Comparison of ENCODE assay signal across 23 cellular contexts in the genomic region with DNA sequence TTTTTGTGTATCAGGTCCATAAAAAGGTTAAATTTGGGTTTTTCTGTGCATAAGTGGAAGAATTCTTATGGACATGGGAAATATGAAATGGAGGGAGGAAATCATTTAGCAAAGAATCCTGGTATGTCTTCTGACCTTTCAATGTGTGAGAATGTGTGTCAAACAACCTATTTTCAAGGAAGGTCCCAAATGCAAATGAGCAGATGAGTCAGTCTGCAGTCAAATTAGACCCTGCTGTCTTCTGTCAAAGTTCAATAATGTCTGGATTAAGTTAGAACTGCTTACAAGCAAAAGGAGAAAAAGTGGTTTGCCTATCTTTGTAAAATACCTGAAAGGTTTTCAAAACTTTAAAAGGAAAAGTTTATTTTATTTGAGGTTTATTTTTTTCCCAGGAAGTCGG. TPM values are rescaled to one million over a fixed set of nuclear protein-coding genes. Genes with fewer than 3 reads are reported as not detected.
DNase-seq lines count a peak whose midpoint lies in the region; ATAC-seq lines count a peak whose summit lies in the region.
"Had no signal": no experiment of that assay in that cellular context is flagged by ENCODE, and none has a peak within 500 bp of the region (broad histone marks: within the 10 kb centered on the region; RNA-seq: fewer than 3 reads in every experiment).

No MANE protein-coding gene starts in this region.

- POLR2A ChIA-PET in naive thymus-derived CD4-positive, alpha-beta T cell (lab: Charles Lee) = no interaction called here

- H3K4me2 ChIP-seq in GM23248 (ENCODE audit: unreplicated experiment) = peak overlapping the region; percentile 51

- no peaks in the 10 kb centered on the region for H4K20me1 ChIP-seq in GM23248 (ENCODE audit: insufficient read depth)

- WGBS in GM23248 (ENCODE audit: low coverage in 1 of 2, low lambda C conversion rate in 2 of 2, missing lambda C conversion rate in 2 of 2), 2 experiments = 21 to 22% methylated on average over 1 of the region's 1 CpG

- intact Hi-C loops in naive thymus-derived CD4-positive, alpha-beta T cell (cut with micrococcal nuclease) = no loop called here

- no peaks in the 10 kb centered on the region for H3K9me3 ChIP-seq in GM23248 (ENCODE audit: low read depth)
- no peaks in the 10 kb centered on the region for H3K9me3 ChIP-seq in naive thymus-derived CD4-positive, alpha-beta T cell (ENCODE audit: control insufficient read depth in 2 of 3, low read length in 3 of 3)

- peaks cover 78% of the 10 kb centered on the region for H3K4me1 ChIP-seq in ACC112 (ENCODE audit: control insufficient read depth, insufficient read depth, low read length, unreplicated experiment)
- peaks cover 97% of the 10 kb centered on the region for H3K4me1 ChIP-seq in GM23248 (ENCODE audit: insufficient read depth)
- no peaks in the 10 kb centered on the region for H3K4me1 ChIP-seq in naive thymus-derived CD4-positive, alpha-beta T cell (ENCODE audit: control insufficient read depth in 2 of 2, insufficient read depth in 2 of 2, low read length in 2 of 2)

- H3K4me1 Mint-ChIP-seq in naive thymus-derived CD4-positive, alpha-beta T cell = no peaks in the 10 kb centered on the region

- ATAC-seq in naive thymus-derived CD4-positive, alpha-beta T cell = no peak
- ATAC-seq: CD8-positive, alpha-beta T cell; Panc1 had no signal

- peak; percentile 42 for DNase-seq in GM23248
- peak; percentile 15 for DNase-seq in NCI-H526 treated with DMSO at 0.1 percent for 48 hours (lab: John Stamatoyannopoulos, UW)
- DNase-seq in fibroblast of peridontal ligament (ENCODE audit: extremely low read depth) = peak; percentile 23
- no peak for DNase-seq in activated CD8-positive, alpha-beta memory T cell treated with anti-CD3 and anti-CD28 coated beads, Interleukin-2, amount 50 U/mL, for 48 hours
- DNase-seq in naive thymus-derived CD4-positive, alpha-beta T cell = no peak
- DNase-seq in COLO668 (lab: John Stamatoyannopoulos, UW; ENCODE audit: unreplicated experiment) = no peak
- DNase-seq in ACHN = no peak
- DNase-seq: AML-193; C1 segment of cervical spinal cord; Calu3; CD8-positive, alpha-beta T cell; DMS53; H7; KG1; NCI-H1092 treated with DMSO at 0.1 percent for 48 hours; NCI-H1436 treated with DMSO at 0.1 percent for 48 hours; NCI-H2029; NCI-H2227 treated with DMSO at 0.1 percent for 48 hours; NCI-H510A; NCI-H82; SIG-M5 had no signal

- H3K79me2 ChIP-seq in ACC112 (ENCODE audit: control insufficient read depth, insufficient read depth, low read length, unreplicated experiment) (peaks cover 91% of the 10 kb centered on the region), GM23248 (ENCODE audit: insufficient read depth) (peaks cover 97% of the 10 kb centered on the region)

- H2AFZ ChIP-seq in ACC112 (ENCODE audit: low read length, unreplicated experiment) (no peak overlapping the region), GM23248 (no peak overlapping the region)

- CTCF ChIA-PET in naive thymus-derived CD4-positive, alpha-beta T cell (lab: Charles Lee) = no interaction called here

- H3F3A ChIP-seq in GM23248 (ENCODE audit: insufficient read depth) = peaks cover 100% of the 10 kb centered on the region

- H3K9me3 Mint-ChIP-seq in naive thymus-derived CD4-positive, alpha-beta T cell = no peaks in the 10 kb centered on the region
- H3K9me3 Mint-ChIP-seq: CD8-positive, alpha-beta T cell had no signal

- H3K27me3 Mint-ChIP-seq in naive thymus-derived CD4-positive, alpha-beta T cell = peaks cover 0 to 12% (median 4%) of the 10 kb centered on the region in 5 donors

- no peaks in the 10 kb centered on the region for H3K9me2 ChIP-seq in GM23248 (ENCODE audit: insufficient read depth)

- no peak overlapping the region for H3K27ac Mint-ChIP-seq in naive thymus-derived CD4-positive, alpha-beta T cell
- H3K27ac Mint-ChIP-seq: CD8-positive, alpha-beta T cell had no signal

- H3K4me3 Mint-ChIP-seq in naive thymus-derived CD4-positive, alpha-beta T cell = no peak overlapping the region
- H3K4me3 Mint-ChIP-seq: CD8-positive, alpha-beta T cell had no signal

- H3K36me3 ChIP-seq in ACC112 (ENCODE audit: insufficient read depth, low read length) (peaks cover 17% of the 10 kb centered on the region), GM23248 (ENCODE audit: low read depth) (peaks cover 26% of the 10 kb centered on the region)
- no peaks in the 10 kb centered on the region for H3K36me3 ChIP-seq in naive thymus-derived CD4-positive, alpha-beta T cell (ENCODE audit: control insufficient read depth in 2 of 3, insufficient read depth in 3 of 3, low read length in 3 of 3)

- H3K27ac ChIP-seq in ACC112 (ENCODE audit: low read depth, low read length) (0 out of 2 replicates have a peak overlapping the region, but pooled peaks have one; percentile 1), GM23248 (peak overlapping the region; percentile 86)
- H3K27ac ChIP-seq in naive thymus-derived CD4-positive, alpha-beta T cell (ENCODE audit: low read depth, low read length) = no peak overlapping the region

- in situ Hi-C loops in GM23248 (cut with MboI) (loop anchor here (25.0 kb wide), 2 partner anchors 93 to 268 kb away; no protein-coding TSS in a partner anchor), ACHN (cut with HindIII; ENCODE audit: low pct_ligation_motif_present, low pct_unique_long_range_greater_than_20kb, low sequenced_read_pairs) (no loop called here)

- peak overlapping the region; percentile 38 for H3K9ac ChIP-seq in GM23248

- H3K36me3 Mint-ChIP-seq in naive thymus-derived CD4-positive, alpha-beta T cell = no peaks in the 10 kb centered on the region
- H3K36me3 Mint-ChIP-seq: CD8-positive, alpha-beta T cell had no signal

- H3K27me3 ChIP-seq in ACC112 (ENCODE audit: insufficient read depth, low read length) = no peaks in the 10 kb centered on the region
- H3K27me3 ChIP-seq in GM23248 (replicated peaks; ENCODE audit: insufficient read depth) = no peaks in the 10 kb centered on the region
- H3K27me3 ChIP-seq in naive thymus-derived CD4-positive, alpha-beta T cell (ENCODE audit: control insufficient read depth in 2 of 2, insufficient read depth in 2 of 2, low read length in 2 of 2) = no peaks in the 10 kb centered on the region

- no peak overlapping the region for H3K4me3 ChIP-seq in ACC112 (ENCODE audit: low read depth, low read length)
- H3K4me3 ChIP-seq in GM23248 = 0 out of 2 replicates have a peak overlapping the region, but pooled peaks have one; percentile 10
- H3K4me3 ChIP-seq in naive thymus-derived CD4-positive, alpha-beta T cell (ENCODE audit: low read length) = no peak overlapping the region

RNA-seq across cellular contexts. Expression of a gene that starts 15.3 kb away (rescaled TPM):
- 1,478 and 1,559 TPM in 2 replicates for total RNA-seq in GM23248 (2014; rRNA removed; shearing (Covaris generic))
- 346 and 374 TPM in 2 replicates for polyA plus RNA-seq in GM23248 (2016; fragmentation: Nextera tagmentation; extraction: Ambion mirVana)
- 1 to 10 TPM in 1 of 5 experiments, under 1 TPM in 4; 0.27 to 1.3 (median 0.70) TPM for total RNA-seq in naive thymus-derived CD4-positive, alpha-beta T cell
- polyA plus RNA-seq in naive thymus-derived CD4-positive, alpha-beta T cell = under 1 TPM in 1 of 2 donors, not detected in 1; 0.03 TPM

Comparison
In these comparisons a context has a peak if more than half of its experiments do, and no peak if none do; other contexts are left out.
1. DNase-seq: peak in GM23248 (single experiment), NCI-H526 treated with DMSO at 0.1 percent for 48 hours (single experiment) and fibroblast of peridontal ligament (single experiment); none in activated CD8-positive, alpha-beta memory T cell treated with anti-CD3 and anti-CD28 coated beads, Interleukin-2, amount 50 U/mL, for 48 hours (single experiment), naive thymus-derived CD4-positive, alpha-beta T cell (0 of 9), COLO668 (single experiment) and ACHN (single experiment).
2. RNA of a gene that starts 15.3 kb away (total RNA-seq): 1,478 to 1,559 TPM in GM23248; 0.27 to 1.3 TPM in naive thymus-derived CD4-positive, alpha-beta T cell; every median in the first group is over 100 times any median in the second.